Comparison of ENCODE assay signal across 8 cellular contexts in the genomic region with DNA sequence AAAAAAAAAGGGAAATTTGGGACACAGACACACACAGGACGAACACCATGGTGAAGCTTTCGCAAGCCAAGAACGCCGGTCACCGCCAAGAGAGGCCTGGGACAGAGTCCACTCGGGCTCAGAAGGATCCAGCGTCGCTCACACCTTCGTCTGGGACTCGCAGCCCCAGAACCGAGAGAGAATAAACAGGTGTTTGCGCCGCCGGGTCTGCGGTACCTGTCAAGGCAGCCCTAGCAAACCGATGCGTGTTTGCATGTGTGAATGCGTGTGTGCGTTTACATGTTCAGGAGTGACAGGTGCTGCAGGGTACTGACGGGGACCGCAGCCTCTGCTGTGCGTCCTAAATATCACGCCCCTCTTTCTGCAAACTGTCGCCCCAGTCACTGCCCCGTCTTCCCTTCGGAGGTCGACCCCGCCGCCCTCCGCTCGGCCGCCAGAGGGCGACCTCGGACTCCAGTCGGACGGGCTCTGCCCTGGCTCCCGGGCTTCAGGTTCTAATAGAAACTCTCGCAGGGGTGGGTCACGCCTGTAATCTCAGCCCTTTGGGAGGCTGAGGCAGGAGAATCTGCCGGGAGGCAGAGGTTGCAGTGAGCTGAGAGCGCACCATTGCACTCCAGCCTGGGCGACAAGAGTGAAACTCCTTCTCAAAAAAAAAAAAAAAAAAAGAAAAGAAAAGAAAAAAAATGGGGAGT. TPM values are rescaled to one million over a fixed set of nuclear protein-coding genes. Genes with fewer than 3 reads are reported as not detected.
A peak's percentile ranks its signal among the peaks of the same experiment; 100 is the strongest.
DNase-seq lines count a peak whose midpoint lies in the region; TF ChIP-seq lines count a peak whose summit lies in the region.

No MANE protein-coding gene starts in this region.

- H3K79me2 ChIP-seq in Karpas-422 (ENCODE audit: low read length), result no peaks in the 10 kb centered on the region

- no peak overlapping the region for H3K27ac Mint-ChIP-seq in activated naive CD4-positive, alpha-beta T cell treated with anti-CD3 and anti-CD28 coated beads for 36 hours

- H3K9me3 Mint-ChIP-seq in activated naive CD4-positive, alpha-beta T cell treated with anti-CD3 and anti-CD28 coated beads for 36 hours, result peaks cover 10% of the 10 kb centered on the region

- peak overlapping the region; percentile 43; the same call in 1 of the 2 replicates for H3K4me3 ChIP-seq in Karpas-422 (ENCODE audit: low read length)
- peak overlapping the region in 3 of 4 donors; percentile 32 to 43 (median 39) for H3K4me3 ChIP-seq in tibial nerve

- peak; percentile 88 to 94 (median 92) for TF ChIP-seq CTCF in tibial nerve (IDR thresholded peaks at IDR 0.05)

- no peaks in the 10 kb centered on the region for H3K27me3 ChIP-seq in Karpas-422 (ENCODE audit: low read length)
- no peaks in the 10 kb centered on the region for H3K27me3 ChIP-seq in tibial nerve

- H3K9me3 ChIP-seq in Karpas-422 (ENCODE audit: low read length) (peaks cover 9% of the 10 kb centered on the region), tibial nerve (no peaks in the 10 kb centered on the region)

- peak overlapping the region; percentile 65 for H3K4me3 Mint-ChIP-seq in activated naive CD4-positive, alpha-beta T cell treated with anti-CD3 and anti-CD28 coated beads for 36 hours

- H3K4me1 ChIP-seq in Karpas-422 (ENCODE audit: low read length) (peaks cover 12% of the 10 kb centered on the region), tibial nerve (peaks cover 0 to 17% (median 9%) of the 10 kb centered on the region in 4 donors)

- H3K36me3 ChIP-seq in Karpas-422 (ENCODE audit: insufficient read depth, low read length) (no peaks in the 10 kb centered on the region), tibial nerve (peaks cover 0 to 16% (median 5%) of the 10 kb centered on the region in 3 donors)

- no peaks in the 10 kb centered on the region for H4K20me1 ChIP-seq in Karpas-422 (ENCODE audit: insufficient read depth, low read depth, low read length)

- no peak overlapping the region for H2AFZ ChIP-seq in Karpas-422 (ENCODE audit: low read length)

- in situ Hi-C loops in SK-MEL-5 (cut with HindIII; ENCODE audit: low pct_unique_long_range_greater_than_20kb, low sequenced_read_pairs), result no loop called here

- no peaks in the 10 kb centered on the region for H3K27me3 Mint-ChIP-seq in activated naive CD4-positive, alpha-beta T cell treated with anti-CD3 and anti-CD28 coated beads for 36 hours (ENCODE audit: low read depth)

- 16 to 21% methylated on average over 34 to 41 of the region's 42 CpGs for WGBS in tibial nerve, 2 donors

- TF ChIP-seq EP300 in tibial nerve (IDR thresholded peaks at IDR 0.05), result peak; percentile 27 to 60

- H3K9me2 ChIP-seq in Karpas-422 (replicated peaks; ENCODE audit: insufficient read depth, low read length), result no peaks in the 10 kb centered on the region

- H3K4me1 Mint-ChIP-seq in activated naive CD4-positive, alpha-beta T cell treated with anti-CD3 and anti-CD28 coated beads for 36 hours (ENCODE audit: low read depth), result peaks cover 18% of the 10 kb centered on the region

- no peak for TF ChIP-seq POLR2A in tibial nerve (IDR thresholded peaks at IDR 0.05)

- H3K36me3 Mint-ChIP-seq in activated naive CD4-positive, alpha-beta T cell treated with anti-CD3 and anti-CD28 coated beads for 36 hours (ENCODE audit: low read depth), result no peaks in the 10 kb centered on the region

- CTCF ChIA-PET in activated naive CD4-positive, alpha-beta T cell treated with anti-CD3 and anti-CD28 coated beads for 36 hours (lab: Charles Lee), result interaction anchor here (0.7 to 1.9 kb wide), 10 partner anchors 8 to 168 kb away, joined by 3 to 7 read pairs (median 4); a partner anchor contains a TSS

- 0 out of 2 replicates have a peak overlapping the region, but pooled peaks have one; percentile 33 for H3K9ac ChIP-seq in Karpas-422 (ENCODE audit: low read length)

- no peak overlapping the region for H3K27ac ChIP-seq in Karpas-422 (ENCODE audit: low read length)
- H3K27ac ChIP-seq in tibial nerve, result peak overlapping the region in 1 of 4 donors; percentile 26

- H3K4me2 ChIP-seq in Karpas-422 (ENCODE audit: low read depth, low read length, poor library complexity, severe bottlenecking), result peak overlapping the region; percentile 57

- intact Hi-C loops in activated naive CD4-positive, alpha-beta T cell treated with anti-CD3 and anti-CD28 coated beads for 36 hours (cut with micrococcal nuclease), result loop anchor here (1.0 kb wide), 2 partner anchors 13 to 140 kb away; no protein-coding TSS in a partner anchor
- intact Hi-C loops in head of caudate nucleus (cut with DNase I), result no loop called here

- peak; percentile 71 for DNase-seq in NCI-H1436 (lab: John Stamatoyannopoulos, UW)
- no peak for DNase-seq in NCI-H1436 treated with DMSO at 0.1 percent for 48 hours (lab: John Stamatoyannopoulos, UW)
- peak; percentile 95 for DNase-seq in Karpas-422
- peak; percentile 68 for DNase-seq in SK-MEL-5 (ENCODE audit: low read depth, low spot score)
- peak; percentile 78 for DNase-seq in activated naive CD4-positive, alpha-beta T cell treated with anti-CD3 and anti-CD28 coated beads for 36 hours
- DNase-seq in head of caudate nucleus, result peak in 41 of 42 donors; percentile 63 to 92 (median 82)
- peak; percentile 66 for DNase-seq in pons (ENCODE audit: low spot score)
- DNase-seq in tibial nerve (ENCODE audit: low spot score in 2 of 2), result peak; percentile 68 to 73

RNA-seq across cellular contexts. Expression of a gene that starts 11.8 kb away (rescaled TPM):
- total RNA-seq in Karpas-422 (2014; rRNA removed; shearing (Covaris generic); ENCODE audit: low replicate concordance), result 57.1 and 102 TPM in 2 replicates
- 45.1 and 49.3 TPM in 2 replicates for total RNA-seq in SK-MEL-5 (2014; rRNA removed; shearing (Covaris generic))
- polyA plus RNA-seq in SK-MEL-5 (2015; cell fraction: cytosol; rRNA removed), result 60.4 and 66.9 TPM in 2 replicates
- 304 and 306 TPM in 2 replicates for polyA plus RNA-seq in SK-MEL-5 (2015; cell fraction: nucleus; rRNA removed)
- 10 to 100 TPM; 50.6 to 51.0 TPM for total RNA-seq in activated naive CD4-positive, alpha-beta T cell treated with anti-CD3 and anti-CD28 coated beads for 36 hours
- total RNA-seq in tibial nerve, result 100 to 1,000 TPM in 1 of 4 donors, 10 to 100 TPM in 3; 38.9 to 132 (median 55.6) TPM

RNA-seq across cellular contexts. Expression of a gene that starts 24.0 kb away (rescaled TPM):
- 1.2 and 5.2 TPM in 2 replicates for total RNA-seq in Karpas-422 (2014; rRNA removed; shearing (Covaris generic); ENCODE audit: low replicate concordance)
- total RNA-seq in SK-MEL-5 (2014; rRNA removed; shearing (Covaris generic)), result 2.6 and 3.0 TPM in 2 replicates
- polyA plus RNA-seq in SK-MEL-5 (2015; cell fraction: cytosol; rRNA removed), result 2.9 and 4.5 TPM in 2 replicates
- 2.5 and 9.6 TPM in 2 replicates for polyA plus RNA-seq in SK-MEL-5 (2015; cell fraction: nucleus; rRNA removed)
- 1 to 10 TPM; 3.0 to 3.4 TPM for total RNA-seq in activated naive CD4-positive, alpha-beta T cell treated with anti-CD3 and anti-CD28 coated beads for 36 hours
- 1 to 10 TPM; 2.4 to 8.7 (median 4.8) TPM for total RNA-seq in tibial nerve

RNA-seq across cellular contexts. Expression of a gene that starts 24.0 kb away (rescaled TPM):
- total RNA-seq in Karpas-422 (2014; rRNA removed; shearing (Covaris generic); ENCODE audit: low replicate concordance), result 18.4 and 23.8 TPM in 2 replicates
- total RNA-seq in SK-MEL-5 (2014; rRNA removed; shearing (Covaris generic)), result 38.5 and 41.7 TPM in 2 replicates
- polyA plus RNA-seq in SK-MEL-5 (2015; cell fraction: cytosol; rRNA removed), result 117 and 167 TPM in 2 replicates
- polyA plus RNA-seq in SK-MEL-5 (2015; cell fraction: nucleus; rRNA removed), result 36.9 and 82.5 TPM in 2 replicates
- 10 to 100 TPM; 12.1 to 14.5 TPM for total RNA-seq in activated naive CD4-positive, alpha-beta T cell treated with anti-CD3 and anti-CD28 coated beads for 36 hours
- total RNA-seq in tibial nerve, result 10 to 100 TPM; 34.7 to 65.7 (median 56.2) TPM

RNA-seq across cellular contexts. Expression of a gene that starts 43.9 kb away (rescaled TPM):
- total RNA-seq in Karpas-422 (2014; rRNA removed; shearing (Covaris generic); ENCODE audit: low replicate concordance), result 52.5 and 110 TPM in 2 replicates
- 48.0 and 49.7 TPM in 2 replicates for total RNA-seq in SK-MEL-5 (2014; rRNA removed; shearing (Covaris generic))
- polyA plus RNA-seq in SK-MEL-5 (2015; cell fraction: cytosol; rRNA removed), result 57.6 and 63.6 TPM in 2 replicates
- polyA plus RNA-seq in SK-MEL-5 (2015; cell fraction: nucleus; rRNA removed), result 148 and 178 TPM in 2 replicates
- total RNA-seq in activated naive CD4-positive, alpha-beta T cell treated with anti-CD3 and anti-CD28 coated beads for 36 hours, result 10 to 100 TPM; 79.3 to 79.9 TPM
- 100 to 1,000 TPM; 127 to 165 (median 132) TPM for total RNA-seq in tibial nerve
